Comparison of ENCODE assay signal across 20 cellular contexts in the genomic region with DNA sequence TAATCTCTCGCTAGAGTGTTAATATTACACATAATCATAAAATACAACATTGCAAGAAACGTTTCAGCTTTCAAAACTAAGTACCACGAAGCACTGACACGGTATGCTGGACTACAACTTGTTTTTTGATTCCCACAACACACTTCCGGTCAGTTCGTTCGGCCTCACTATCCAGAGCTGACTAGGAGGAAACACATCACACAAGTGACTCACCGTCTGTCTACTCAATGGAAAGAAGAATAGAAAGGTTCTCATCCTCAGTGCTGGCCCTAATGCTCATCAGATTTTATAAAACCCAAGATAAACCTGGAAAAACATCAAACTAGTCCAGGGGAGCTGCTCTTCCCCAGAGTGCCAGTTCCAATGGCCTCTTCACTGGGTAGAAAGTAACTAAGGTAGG. TPM values are rescaled to one million over a fixed set of nuclear protein-coding genes. Genes with fewer than 3 reads are reported as not detected.
DNase-seq lines count a peak whose midpoint lies in the region; ATAC-seq, FAIRE-seq and TF ChIP-seq lines count a peak whose summit lies in the region.
"Had no signal": no experiment of that assay in that cellular context is flagged by ENCODE, and none has a peak within 500 bp of the region (broad histone marks: within the 10 kb centered on the region; RNA-seq: fewer than 3 reads in every experiment).

No MANE protein-coding gene starts in this region.

- no peaks in the 10 kb centered on the region for H3K9me3 Mint-ChIP-seq in astrocyte (ENCODE audit: unreplicated experiment)

- H3K27me3 ChIP-seq in astrocyte (ENCODE audit: insufficient read depth, low read length) (no peaks in the 10 kb centered on the region), gastroesophageal sphincter (no peaks in the 10 kb centered on the region)
- H3K27me3 ChIP-seq: neutrophil, upper lobe of left lung had no signal

- peaks cover 12% of the 10 kb centered on the region for H3K4me1 Mint-ChIP-seq in astrocyte (ENCODE audit: low read depth, unreplicated experiment)
- H3K4me1 Mint-ChIP-seq: activated CD4-positive, alpha-beta T cell treated with anti-CD3 and anti-CD28 coated beads for 36 hours; CD4-positive, CD25-positive, alpha-beta regulatory T cell had no signal

- no peak for FAIRE-seq in astrocyte (lab: Jason Lieb, UNC)

- no peak for TF ChIP-seq EP300 in gastroesophageal sphincter (IDR thresholded peaks at IDR 0.05)

- H3K36me3 ChIP-seq in astrocyte (ENCODE audit: insufficient read depth, low read length) (no peaks in the 10 kb centered on the region), gastroesophageal sphincter (no peaks in the 10 kb centered on the region)
- H3K36me3 ChIP-seq: HAP-1, neutrophil, upper lobe of left lung had no signal

- in situ Hi-C loops in ACHN (cut with HindIII; ENCODE audit: low pct_ligation_motif_present, low pct_unique_long_range_greater_than_20kb, low sequenced_read_pairs), result no loop called here

- DNase-seq in ACHN (peak; percentile 39), HT1080 (ENCODE audit: low read depth) (peak; percentile 83), astrocyte (ENCODE audit: low read depth) (peak; percentile 55), glomerular visceral epithelial cell (ENCODE audit: extremely low spot score) (peak; percentile 60), SKM-1 (lab: John Stamatoyannopoulos, UW; ENCODE audit: unreplicated experiment) (no peak)
- no peak for DNase-seq in central memory CD4-positive, alpha-beta T cell
- DNase-seq: activated CD4-positive, alpha-beta T cell treated with anti-CD3 and anti-CD28 coated beads for 36 hours; activated CD8-positive, alpha-beta memory T cell treated with anti-CD3 and anti-CD28 coated beads, Interleukin-2, amount 50 U/mL, for 4 hours; activated effector memory CD4-positive, alpha-beta T cell treated with anti-CD3 and anti-CD28 coated beads, Interleukin-2, amount 50 U/mL, for 16 hours; CD4-positive, CD25-positive, alpha-beta regulatory T cell; Kasumi-1; left ventricle myocardium superior; NCI-H748 treated with DMSO at 0.1 percent for 48 hours; stimulated activated CD4-positive, alpha-beta T cell treated with anti-CD3 and anti-CD28 coated beads, Interleukin-2, amount 100 ng/mL, for 48 hours; upper lobe of left lung had no signal

- no peaks in the 10 kb centered on the region for H3K27me3 Mint-ChIP-seq in astrocyte (ENCODE audit: low read depth, unreplicated experiment)
- H3K27me3 Mint-ChIP-seq: CD4-positive, CD25-positive, alpha-beta regulatory T cell had no signal

- H3K4me1 ChIP-seq in astrocyte (ENCODE audit: insufficient read depth, low read length) (peaks cover 5% of the 10 kb centered on the region), gastroesophageal sphincter (peaks cover 0 to 14% (median 0%) of the 10 kb centered on the region in 3 donors)
- H3K4me1 ChIP-seq: HAP-1, upper lobe of left lung had no signal

- H3K4me3 ChIP-seq in astrocyte (ENCODE audit: insufficient read depth, low read depth, low read length) (no peak overlapping the region), gastroesophageal sphincter (no peak overlapping the region)
- H3K4me3 ChIP-seq: HAP-1, PC-9, upper lobe of left lung had no signal

- no peak for TF ChIP-seq POLR2A in gastroesophageal sphincter (IDR thresholded peaks at IDR 0.05)

- no peak overlapping the region for H3K4me3 Mint-ChIP-seq in astrocyte (ENCODE audit: unreplicated experiment)
- H3K4me3 Mint-ChIP-seq: activated CD4-positive, alpha-beta T cell treated with anti-CD3 and anti-CD28 coated beads for 36 hours; CD4-positive, CD25-positive, alpha-beta regulatory T cell had no signal

- no peak for ATAC-seq in gastroesophageal sphincter
- no peak for ATAC-seq in GM18873 (IDR thresholded peaks at IDR 0.05; ENCODE audit: low FRiP score, unreplicated experiment)
- ATAC-seq: activated CD4-positive, alpha-beta T cell treated with anti-CD3 and anti-CD28 coated beads for 36 hours; left ventricle myocardium superior had no signal

- peak overlapping the region; percentile 35 for H3K4me2 ChIP-seq in astrocyte (ENCODE audit: low read length)
- H3K4me2 ChIP-seq: PC-9 had no signal

- H3K36me3 Mint-ChIP-seq in astrocyte (ENCODE audit: low read depth, unreplicated experiment), result no peaks in the 10 kb centered on the region
- H3K36me3 Mint-ChIP-seq: CD4-positive, CD25-positive, alpha-beta regulatory T cell had no signal

- H3K27ac ChIP-seq in astrocyte (ENCODE audit: low read depth, low read length) (no peak overlapping the region), gastroesophageal sphincter (no peak overlapping the region)
- H3K27ac ChIP-seq: neutrophil, PC-9, upper lobe of left lung had no signal

- H3K9me3 ChIP-seq in astrocyte (ENCODE audit: insufficient read depth, low read depth, low read length) (no peaks in the 10 kb centered on the region), gastroesophageal sphincter (no peaks in the 10 kb centered on the region)
- H3K9me3 ChIP-seq: HAP-1, neutrophil, upper lobe of left lung had no signal

- TF ChIP-seq CTCF in astrocyte (IDR thresholded peaks at IDR 0.05; ENCODE audit: insufficient read depth, low read depth, low read length) (no peak), gastroesophageal sphincter (IDR thresholded peaks at IDR 0.05) (no peak)

- H3K27ac Mint-ChIP-seq in astrocyte (ENCODE audit: unreplicated experiment), result peak overlapping the region; percentile 27
- H3K27ac Mint-ChIP-seq: activated CD4-positive, alpha-beta T cell treated with anti-CD3 and anti-CD28 coated beads for 36 hours; CD4-positive, CD25-positive, alpha-beta regulatory T cell had no signal

- no peaks in the 10 kb centered on the region for H4K20me1 ChIP-seq in astrocyte (ENCODE audit: insufficient read depth, low read length)

- no peaks in the 10 kb centered on the region for H3K79me2 ChIP-seq in astrocyte (ENCODE audit: insufficient read depth, low read length)

- no peak overlapping the region for H3K9ac ChIP-seq in astrocyte (ENCODE audit: low read length)

- 55 to 74% methylated on average over 8 of the region's 8 CpGs for WGBS in gastroesophageal sphincter (ENCODE audit: low coverage in 1 of 2), 2 donors

- peak overlapping the region; percentile 43 for H2AFZ ChIP-seq in astrocyte (ENCODE audit: low read depth, low read length)
- H2AFZ ChIP-seq: PC-9 had no signal

RNA-seq across cellular contexts. Expression of a gene that starts 42.9 kb away (rescaled TPM):
- total RNA-seq in HT1080 (2014; rRNA removed; shearing (Covaris generic)), result 1.4 and 3.2 TPM in 2 replicates
- polyA plus RNA-seq in HT1080 (2015; cell fraction: cytosol; rRNA removed), result 1.5 and 2.2 TPM in 2 replicates
- polyA plus RNA-seq in HT1080 (2015; cell fraction: nucleus; rRNA removed), result 3.0 and 3.7 TPM in 2 replicates
- 0.27 TPM in 1 of 2 replicates, not detected in the other for total RNA-seq in astrocyte
- 1 to 10 TPM; 2.7 to 7.6 (median 3.9) TPM for total RNA-seq in gastroesophageal sphincter
- total RNA-seq: activated CD4-positive, alpha-beta T cell treated with anti-CD3 and anti-CD28 coated beads for 36 hours; CD4-positive, CD25-positive, alpha-beta regulatory T cell had no signal
- polyA plus RNA-seq: CD4-positive, CD25-positive, alpha-beta regulatory T cell had no signal

Comparison
In these comparisons a context has a peak if more than half of its experiments do, and no peak if none do; other contexts are left out.
1. DNase-seq: peak in ACHN (single experiment), HT1080 (single experiment), astrocyte (single experiment) and glomerular visceral epithelial cell (single experiment); none in central memory CD4-positive, alpha-beta T cell (single experiment) and SKM-1 (single experiment).